Comparison of ENCODE assay signal across 21 cellular contexts in the genomic region with DNA sequence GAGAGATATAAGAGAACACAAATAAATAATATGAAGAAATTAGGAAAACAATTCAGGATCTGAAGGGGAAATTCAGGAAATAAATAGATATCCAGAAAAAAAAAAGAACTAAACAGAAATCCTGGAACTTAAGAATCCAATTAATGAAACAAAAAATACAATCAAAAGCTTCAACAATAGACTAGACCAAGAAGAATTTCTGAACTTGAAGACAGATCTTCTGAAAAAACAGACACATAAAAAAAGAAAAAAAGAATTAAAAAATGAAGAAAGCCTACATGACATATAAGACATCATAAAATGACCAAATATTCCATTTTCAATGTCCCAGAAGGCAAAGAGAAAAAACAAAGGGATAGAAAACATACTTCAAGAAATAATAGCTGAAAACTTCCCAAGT.
"Had no signal": no experiment of that assay in that cellular context is flagged by ENCODE, and none has a peak within 500 bp of the region (broad histone marks: within the 10 kb centered on the region; RNA-seq: fewer than 3 reads in every experiment).

No MANE protein-coding gene starts in this region.

- H3K36me3 ChIP-seq: lower lobe of right lung, neutrophil, pancreas, right lobe of liver, thyroid gland had no signal

- H3K4me3 ChIP-seq: dorsolateral prefrontal cortex, esophagus muscularis mucosa, lower lobe of right lung, pancreas, right lobe of liver, stomach, thyroid gland, vagina had no signal

- H3K9me3 ChIP-seq: neutrophil, pancreas, thyroid gland had no signal

- DNase-seq: dorsolateral prefrontal cortex; effector CD4-positive, alpha-beta T cell; foreskin keratinocyte; hypothalamus; left ventricle myocardium superior; lower lobe of right lung; naive thymus-derived CD8-positive, alpha-beta T cell; pancreas; retina; right lobe of liver; small intestine; stimulated activated CD4-positive, alpha-beta T cell treated with anti-CD3 and anti-CD28 coated beads, Interleukin-15, amount 100 ng/mL, for 24 hours; stimulated activated CD4-positive, alpha-beta T cell treated with anti-CD3 and anti-CD28 coated beads, Interleukin-2, amount 100 ng/mL, for 48 hours; stimulated activated naive CD4-positive, alpha-beta T cell; stomach; thyroid gland; trophoblast cell had no signal

- H3K4me1 Mint-ChIP-seq: neural crest cell had no signal

- ATAC-seq: foreskin keratinocyte; left ventricle myocardium superior; lower lobe of right lung; naive thymus-derived CD8-positive, alpha-beta T cell; pancreas had no signal

- H3K27ac ChIP-seq: dorsolateral prefrontal cortex, esophagus muscularis mucosa, foreskin keratinocyte, lower lobe of right lung, neutrophil, pancreas, right lobe of liver, stomach, thyroid gland, vagina had no signal

- H3K27me3 ChIP-seq: dorsolateral prefrontal cortex, esophagus muscularis mucosa, foreskin keratinocyte, neutrophil, pancreas, right lobe of liver, stomach, thyroid gland, vagina had no signal

- H3K4me3 Mint-ChIP-seq: neural crest cell had no signal

- H3K4me1 ChIP-seq: foreskin keratinocyte, lower lobe of right lung, right lobe of liver, thyroid gland, vagina had no signal

- H3K27me3 Mint-ChIP-seq: naive thymus-derived CD8-positive, alpha-beta T cell had no signal
